1 cellular context compared by ENCODE assay signal in genomic region chr21:45572783-45573451, GRCh38.
TF ChIP-seq lines count a peak whose summit lies in the region.

No MANE protein-coding gene starts in this region.

TF ChIP-seq in HepG2, 621 proteins besides CTCF, POLR2A, EP300 and RAD21:
- no peak for TF ChIP-seq ZSCAN5A (CRISPR knock-in tag; IDR thresholded peaks at IDR 0.05; ENCODE audit: borderline replicate concordance)
- TF ChIP-seq ZNF329 (CRISPR knock-in tag; IDR thresholded peaks at IDR 0.05; ENCODE audit: low read depth) = peak; percentile 96
